In the genomic region with DNA sequence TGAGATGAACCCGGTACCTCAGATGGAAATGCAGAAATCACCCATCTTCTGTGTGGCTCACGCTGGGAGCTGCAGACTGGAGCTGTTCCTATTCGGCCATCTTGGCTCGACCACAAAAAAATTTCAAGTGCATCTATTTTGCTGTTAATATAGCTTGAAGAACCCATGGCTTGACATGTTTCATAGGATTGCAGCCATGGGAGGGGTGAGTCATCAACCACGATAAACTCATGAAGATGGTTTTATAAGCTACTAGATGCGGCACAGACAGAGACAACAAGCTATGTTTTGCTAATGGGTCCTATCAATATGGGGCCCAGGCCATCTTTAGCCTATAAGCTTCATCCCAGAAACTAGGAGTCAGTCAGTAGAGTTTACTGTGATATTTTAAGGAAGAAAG, we compare ENCODE assay signal across 1 cellular context.
TF ChIP-seq lines count a peak whose summit lies in the region.

No MANE protein-coding gene starts in this region.

TF ChIP-seq in GM23338, 12 proteins besides CTCF, POLR2A, EP300 and RAD21 (continued from another document):
- TF ChIP-seq, protein P1, sequence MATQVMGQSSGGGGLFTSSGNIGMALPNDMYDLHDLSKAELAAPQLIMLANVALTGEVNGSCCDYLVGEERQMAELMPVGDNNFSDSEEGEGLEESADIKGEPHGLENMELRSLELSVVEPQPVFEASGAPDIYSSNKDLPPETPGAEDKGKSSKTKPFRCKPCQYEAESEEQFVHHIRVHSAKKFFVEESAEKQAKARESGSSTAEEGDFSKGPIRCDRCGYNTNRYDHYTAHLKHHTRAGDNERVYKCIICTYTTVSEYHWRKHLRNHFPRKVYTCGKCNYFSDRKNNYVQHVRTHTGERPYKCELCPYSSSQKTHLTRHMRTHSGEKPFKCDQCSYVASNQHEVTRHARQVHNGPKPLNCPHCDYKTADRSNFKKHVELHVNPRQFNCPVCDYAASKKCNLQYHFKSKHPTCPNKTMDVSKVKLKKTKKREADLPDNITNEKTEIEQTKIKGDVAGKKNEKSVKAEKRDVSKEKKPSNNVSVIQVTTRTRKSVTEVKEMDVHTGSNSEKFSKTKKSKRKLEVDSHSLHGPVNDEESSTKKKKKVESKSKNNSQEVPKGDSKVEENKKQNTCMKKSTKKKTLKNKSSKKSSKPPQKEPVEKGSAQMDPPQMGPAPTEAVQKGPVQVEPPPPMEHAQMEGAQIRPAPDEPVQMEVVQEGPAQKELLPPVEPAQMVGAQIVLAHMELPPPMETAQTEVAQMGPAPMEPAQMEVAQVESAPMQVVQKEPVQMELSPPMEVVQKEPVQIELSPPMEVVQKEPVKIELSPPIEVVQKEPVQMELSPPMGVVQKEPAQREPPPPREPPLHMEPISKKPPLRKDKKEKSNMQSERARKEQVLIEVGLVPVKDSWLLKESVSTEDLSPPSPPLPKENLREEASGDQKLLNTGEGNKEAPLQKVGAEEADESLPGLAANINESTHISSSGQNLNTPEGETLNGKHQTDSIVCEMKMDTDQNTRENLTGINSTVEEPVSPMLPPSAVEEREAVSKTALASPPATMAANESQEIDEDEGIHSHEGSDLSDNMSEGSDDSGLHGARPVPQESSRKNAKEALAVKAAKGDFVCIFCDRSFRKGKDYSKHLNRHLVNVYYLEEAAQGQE (IDR thresholded peaks at IDR 0.05; ENCODE audit: unreplicated experiment) = no peak
- TF ChIP-seq, protein P2, sequence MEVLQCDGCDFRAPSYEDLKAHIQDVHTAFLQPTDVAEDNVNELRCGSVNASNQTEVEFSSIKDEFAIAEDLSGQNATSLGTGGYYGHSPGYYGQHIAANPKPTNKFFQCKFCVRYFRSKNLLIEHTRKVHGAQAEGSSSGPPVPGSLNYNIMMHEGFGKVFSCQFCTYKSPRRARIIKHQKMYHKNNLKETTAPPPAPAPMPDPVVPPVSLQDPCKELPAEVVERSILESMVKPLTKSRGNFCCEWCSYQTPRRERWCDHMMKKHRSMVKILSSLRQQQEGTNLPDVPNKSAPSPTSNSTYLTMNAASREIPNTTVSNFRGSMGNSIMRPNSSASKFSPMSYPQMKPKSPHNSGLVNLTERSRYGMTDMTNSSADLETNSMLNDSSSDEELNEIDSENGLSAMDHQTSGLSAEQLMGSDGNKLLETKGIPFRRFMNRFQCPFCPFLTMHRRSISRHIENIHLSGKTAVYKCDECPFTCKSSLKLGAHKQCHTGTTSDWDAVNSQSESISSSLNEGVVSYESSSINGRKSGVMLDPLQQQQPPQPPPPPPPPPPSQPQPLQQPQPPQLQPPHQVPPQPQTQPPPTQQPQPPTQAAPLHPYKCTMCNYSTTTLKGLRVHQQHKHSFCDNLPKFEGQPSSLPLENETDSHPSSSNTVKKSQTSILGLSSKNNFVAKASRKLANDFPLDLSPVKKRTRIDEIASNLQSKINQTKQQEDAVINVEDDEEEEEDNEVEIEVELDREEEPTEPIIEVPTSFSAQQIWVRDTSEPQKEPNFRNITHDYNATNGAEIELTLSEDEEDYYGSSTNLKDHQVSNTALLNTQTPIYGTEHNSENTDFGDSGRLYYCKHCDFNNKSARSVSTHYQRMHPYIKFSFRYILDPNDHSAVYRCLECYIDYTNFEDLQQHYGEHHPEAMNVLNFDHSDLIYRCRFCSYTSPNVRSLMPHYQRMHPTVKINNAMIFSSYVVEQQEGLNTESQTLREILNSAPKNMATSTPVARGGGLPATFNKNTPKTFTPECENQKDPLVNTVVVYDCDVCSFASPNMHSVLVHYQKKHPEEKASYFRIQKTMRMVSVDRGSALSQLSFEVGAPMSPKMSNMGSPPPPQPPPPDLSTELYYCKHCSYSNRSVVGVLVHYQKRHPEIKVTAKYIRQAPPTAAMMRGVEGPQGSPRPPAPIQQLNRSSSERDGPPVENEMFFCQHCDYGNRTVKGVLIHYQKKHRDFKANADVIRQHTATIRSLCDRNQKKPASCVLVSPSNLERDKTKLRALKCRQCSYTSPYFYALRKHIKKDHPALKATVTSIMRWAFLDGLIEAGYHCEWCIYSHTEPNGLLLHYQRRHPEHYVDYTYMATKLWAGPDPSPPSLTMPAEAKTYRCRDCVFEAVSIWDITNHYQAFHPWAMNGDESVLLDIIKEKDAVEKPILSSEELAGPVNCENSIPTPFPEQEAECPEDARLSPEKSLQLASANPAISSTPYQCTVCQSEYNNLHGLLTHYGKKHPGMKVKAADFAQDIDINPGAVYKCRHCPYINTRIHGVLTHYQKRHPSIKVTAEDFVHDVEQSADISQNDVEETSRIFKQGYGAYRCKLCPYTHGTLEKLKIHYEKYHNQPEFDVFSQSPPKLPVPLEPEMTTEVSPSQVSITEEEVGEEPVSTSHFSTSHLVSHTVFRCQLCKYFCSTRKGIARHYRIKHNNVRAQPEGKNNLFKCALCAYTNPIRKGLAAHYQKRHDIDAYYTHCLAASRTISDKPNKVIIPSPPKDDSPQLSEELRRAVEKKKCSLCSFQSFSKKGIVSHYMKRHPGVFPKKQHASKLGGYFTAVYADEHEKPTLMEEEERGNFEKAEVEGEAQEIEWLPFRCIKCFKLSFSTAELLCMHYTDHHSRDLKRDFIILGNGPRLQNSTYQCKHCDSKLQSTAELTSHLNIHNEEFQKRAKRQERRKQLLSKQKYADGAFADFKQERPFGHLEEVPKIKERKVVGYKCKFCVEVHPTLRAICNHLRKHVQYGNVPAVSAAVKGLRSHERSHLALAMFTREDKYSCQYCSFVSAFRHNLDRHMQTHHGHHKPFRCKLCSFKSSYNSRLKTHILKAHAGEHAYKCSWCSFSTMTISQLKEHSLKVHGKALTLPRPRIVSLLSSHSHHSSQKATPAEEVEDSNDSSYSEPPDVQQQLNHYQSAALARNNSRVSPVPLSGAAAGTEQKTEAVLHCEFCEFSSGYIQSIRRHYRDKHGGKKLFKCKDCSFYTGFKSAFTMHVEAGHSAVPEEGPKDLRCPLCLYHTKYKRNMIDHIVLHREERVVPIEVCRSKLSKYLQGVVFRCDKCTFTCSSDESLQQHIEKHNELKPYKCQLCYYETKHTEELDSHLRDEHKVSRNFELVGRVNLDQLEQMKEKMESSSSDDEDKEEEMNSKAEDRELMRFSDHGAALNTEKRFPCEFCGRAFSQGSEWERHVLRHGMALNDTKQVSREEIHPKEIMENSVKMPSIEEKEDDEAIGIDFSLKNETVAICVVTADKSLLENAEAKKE (CRISPR knock-in tag; IDR thresholded peaks at IDR 0.05) = no peak
